ENCODE assay signal across 2 cellular contexts in the genomic region with DNA sequence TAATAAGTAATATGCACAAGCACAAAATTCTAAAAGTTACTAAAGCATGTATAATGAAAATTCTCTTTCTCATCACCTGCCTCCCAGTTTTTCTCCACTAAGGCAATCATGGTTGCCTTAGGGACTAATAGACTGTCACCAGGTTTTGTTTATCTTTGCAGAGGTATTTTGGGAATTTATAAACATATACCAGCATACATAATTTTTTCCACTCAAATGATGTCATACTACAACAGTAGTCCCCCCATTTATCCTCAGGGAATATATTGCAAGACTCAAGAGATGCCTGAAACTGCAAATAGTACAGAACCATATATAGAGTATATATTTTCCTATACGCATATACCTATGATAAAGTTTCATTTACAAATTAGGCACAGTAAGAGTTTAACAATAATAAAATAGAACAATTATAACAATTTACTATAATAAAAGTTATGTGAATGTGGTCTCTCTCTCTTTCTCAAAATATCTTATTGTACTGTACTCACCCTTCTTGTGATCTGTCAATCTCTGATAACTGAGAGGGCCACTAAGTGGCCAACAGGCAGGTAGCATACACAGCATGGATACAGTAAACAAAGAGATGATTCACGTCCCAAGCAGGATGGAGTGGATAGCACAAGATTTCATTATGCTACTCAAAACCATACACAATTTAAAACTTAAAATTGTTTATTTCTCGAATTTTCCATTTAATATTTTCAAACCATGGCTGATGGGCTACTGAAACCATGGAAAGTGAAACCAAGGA.
TF ChIP-seq lines count a peak whose summit lies in the region.

No MANE protein-coding gene starts in this region.

TF ChIP-seq in HEK293, 187 proteins besides CTCF, POLR2A, EP300 and RAD21 (continued from another document):
- TF ChIP-seq ATF2 (tag by site-specific recombination; IDR thresholded peaks at IDR 0.05; ENCODE audit: low read depth) (peak; percentile 52; the same call in 1 of the 2 replicates), ZNF677 (tag by site-specific recombination; IDR thresholded peaks at IDR 0.05) (no peak)

TF ChIP-seq in SK-N-SH treated with all-trans-retinoic acid at 6 μM for 48 hours, 23 proteins besides CTCF, POLR2A, EP300 and RAD21 (continued from another document):
- TF ChIP-seq, protein P1, sequence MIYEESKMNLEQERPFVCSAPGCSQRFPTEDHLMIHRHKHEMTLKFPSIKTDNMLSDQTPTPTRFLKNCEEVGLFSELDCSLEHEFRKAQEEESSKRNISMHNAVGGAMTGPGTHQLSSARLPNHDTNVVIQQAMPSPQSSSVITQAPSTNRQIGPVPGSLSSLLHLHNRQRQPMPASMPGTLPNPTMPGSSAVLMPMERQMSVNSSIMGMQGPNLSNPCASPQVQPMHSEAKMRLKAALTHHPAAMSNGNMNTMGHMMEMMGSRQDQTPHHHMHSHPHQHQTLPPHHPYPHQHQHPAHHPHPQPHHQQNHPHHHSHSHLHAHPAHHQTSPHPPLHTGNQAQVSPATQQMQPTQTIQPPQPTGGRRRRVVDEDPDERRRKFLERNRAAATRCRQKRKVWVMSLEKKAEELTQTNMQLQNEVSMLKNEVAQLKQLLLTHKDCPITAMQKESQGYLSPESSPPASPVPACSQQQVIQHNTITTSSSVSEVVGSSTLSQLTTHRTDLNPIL (CRISPR knock-in tag; IDR thresholded peaks at IDR 0.05; ENCODE audit: low read depth): no peak
- TF ChIP-seq BACH2 (CRISPR knock-in tag; IDR thresholded peaks at IDR 0.05; ENCODE audit: borderline replicate concordance) (no peak), ZC3H10 (CRISPR knock-in tag; IDR thresholded peaks at IDR 0.05) (no peak), ZNF8 (CRISPR knock-in tag; IDR thresholded peaks at IDR 0.05) (no peak), PPARA (CRISPR knock-in tag; IDR thresholded peaks at IDR 0.05; ENCODE audit: borderline replicate concordance) (no peak), CSDC2 (CRISPR knock-in tag; IDR thresholded peaks at IDR 0.05) (no peak), TCF4 (CRISPR knock-in tag; IDR thresholded peaks at IDR 0.05; ENCODE audit: borderline replicate concordance) (no peak), SNAI2 (CRISPR knock-in tag; IDR thresholded peaks at IDR 0.05) (no peak), GLIS3 (CRISPR knock-in tag; IDR thresholded peaks at IDR 0.05) (no peak)
- TF ChIP-seq, protein P2, sequence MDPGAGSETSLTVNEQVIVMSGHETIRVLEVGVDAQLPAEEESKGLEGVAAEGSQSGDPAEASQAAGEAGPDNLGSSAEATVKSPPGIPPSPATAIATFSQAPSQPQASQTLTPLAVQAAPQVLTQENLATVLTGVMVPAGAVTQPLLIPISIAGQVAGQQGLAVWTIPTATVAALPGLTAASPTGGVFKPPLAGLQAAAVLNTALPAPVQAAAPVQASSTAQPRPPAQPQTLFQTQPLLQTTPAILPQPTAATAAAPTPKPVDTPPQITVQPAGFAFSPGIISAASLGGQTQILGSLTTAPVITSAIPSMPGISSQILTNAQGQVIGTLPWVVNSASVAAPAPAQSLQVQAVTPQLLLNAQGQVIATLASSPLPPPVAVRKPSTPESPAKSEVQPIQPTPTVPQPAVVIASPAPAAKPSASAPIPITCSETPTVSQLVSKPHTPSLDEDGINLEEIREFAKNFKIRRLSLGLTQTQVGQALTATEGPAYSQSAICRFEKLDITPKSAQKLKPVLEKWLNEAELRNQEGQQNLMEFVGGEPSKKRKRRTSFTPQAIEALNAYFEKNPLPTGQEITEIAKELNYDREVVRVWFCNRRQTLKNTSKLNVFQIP (CRISPR knock-in tag; IDR thresholded peaks at IDR 0.05; ENCODE audit: borderline replicate concordance, low read depth): no peak
- TF ChIP-seq, protein P3, sequence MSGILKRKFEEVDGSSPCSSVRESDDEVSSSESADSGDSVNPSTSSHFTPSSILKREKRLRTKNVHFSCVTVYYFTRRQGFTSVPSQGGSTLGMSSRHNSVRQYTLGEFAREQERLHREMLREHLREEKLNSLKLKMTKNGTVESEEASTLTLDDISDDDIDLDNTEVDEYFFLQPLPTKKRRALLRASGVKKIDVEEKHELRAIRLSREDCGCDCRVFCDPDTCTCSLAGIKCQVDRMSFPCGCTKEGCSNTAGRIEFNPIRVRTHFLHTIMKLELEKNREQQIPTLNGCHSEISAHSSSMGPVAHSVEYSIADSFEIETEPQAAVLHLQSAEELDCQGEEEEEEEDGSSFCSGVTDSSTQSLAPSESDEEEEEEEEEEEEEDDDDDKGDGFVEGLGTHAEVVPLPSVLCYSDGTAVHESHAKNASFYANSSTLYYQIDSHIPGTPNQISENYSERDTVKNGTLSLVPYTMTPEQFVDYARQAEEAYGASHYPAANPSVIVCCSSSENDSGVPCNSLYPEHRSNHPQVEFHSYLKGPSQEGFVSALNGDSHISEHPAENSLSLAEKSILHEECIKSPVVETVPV (CRISPR knock-in tag; IDR thresholded peaks at IDR 0.05): no peak
